Comparison of ENCODE assay signal across 15 cellular contexts in the genomic region with DNA sequence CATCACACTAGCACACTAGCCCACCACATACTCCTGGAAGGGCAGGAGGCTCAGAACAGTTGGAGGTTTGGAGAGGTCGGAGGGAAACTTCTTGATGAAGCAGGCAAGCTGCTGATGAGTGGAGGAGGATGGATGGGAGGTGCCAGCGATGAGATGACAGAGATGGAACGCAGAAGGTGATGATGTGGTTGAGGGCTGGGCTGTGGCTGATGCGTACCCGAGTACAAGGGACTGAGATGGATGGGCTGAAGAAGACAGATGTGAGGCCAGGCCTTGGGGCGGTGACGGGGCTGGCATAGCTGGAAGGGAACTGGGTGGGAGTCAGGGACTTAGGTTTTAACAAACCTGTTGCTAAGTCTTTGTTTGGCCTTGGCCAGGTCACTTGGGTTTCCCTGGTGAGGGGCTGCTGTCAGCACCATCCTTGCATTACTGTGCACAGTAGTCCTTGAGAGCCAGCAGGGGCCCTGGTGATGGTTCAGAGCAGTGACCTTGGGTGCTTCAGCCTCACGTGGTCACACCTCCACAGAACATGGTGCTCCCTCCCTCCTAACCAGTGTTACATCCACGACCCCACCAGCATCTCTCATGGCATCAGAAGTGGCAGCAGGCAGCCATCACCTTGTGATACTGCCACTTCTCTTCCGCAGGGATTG.
A peak's percentile ranks its signal among the peaks of the same experiment; 100 is the strongest.
DNase-seq lines count a peak whose midpoint lies in the region; ATAC-seq and TF ChIP-seq lines count a peak whose summit lies in the region.
"Had no signal": no experiment of that assay in that cellular context is flagged by ENCODE, and none has a peak within 500 bp of the region (broad histone marks: within the 10 kb centered on the region; RNA-seq: fewer than 3 reads in every experiment).

No MANE protein-coding gene starts in this region.

- no peaks in the 10 kb centered on the region for H3K36me3 Mint-ChIP-seq in activated naive CD4-positive, alpha-beta T cell treated with anti-CD3 and anti-CD28 coated beads, Interleukin-2, amount 50 U/mL, for 72 hours
- no peaks in the 10 kb centered on the region for H3K36me3 Mint-ChIP-seq in osteocyte (ENCODE audit: unreplicated experiment)

- no peak for DNase-seq in activated naive CD4-positive, alpha-beta T cell treated with anti-CD3 and anti-CD28 coated beads, Interleukin-2, amount 50 U/mL, for 72 hours (ENCODE audit: low spot score in 2 of 2)
- no peak for DNase-seq in activated naive CD4-positive, alpha-beta T cell treated with Interleukin-2 at 50 U/mL for 16 hours
- DNase-seq in foreskin keratinocyte (no peak), right atrium auricular region (ENCODE audit: low spot score) (no peak), LoVo (ENCODE audit: low spot score) (no peak), osteocyte (ENCODE audit: extremely low spot score, unreplicated experiment) (no peak), NCI-H69 (lab: John Stamatoyannopoulos, UW) (no peak)
- DNase-seq: Caco-2; CD8-positive, alpha-beta memory T cell; DND-41; GDM1; IMR-90 had no signal

- no peaks in the 10 kb centered on the region for H3K27me3 Mint-ChIP-seq in osteocyte (ENCODE audit: unreplicated experiment)

- TF ChIP-seq CTCF in foreskin keratinocyte (conservative IDR thresholded peaks at IDR 0.05) (no peak), right atrium auricular region (IDR thresholded peaks at IDR 0.05) (no peak), osteocyte (IDR thresholded peaks at IDR 0.05) (no peak)

- peak overlapping the region; percentile 22 to 59 for H3K27ac Mint-ChIP-seq in activated naive CD4-positive, alpha-beta T cell treated with anti-CD3 and anti-CD28 coated beads, Interleukin-2, amount 50 U/mL, for 72 hours
- no peak overlapping the region for H3K27ac Mint-ChIP-seq in osteocyte (ENCODE audit: unreplicated experiment)

- H3K4me1 ChIP-seq in foreskin keratinocyte (no peaks in the 10 kb centered on the region), right atrium auricular region (peaks cover 0 to 75% of the 10 kb centered on the region in 2 donors)
- H3K4me1 ChIP-seq: Caco-2, HAP-1 had no signal

- H3K4me3 ChIP-seq in right atrium auricular region: no peak overlapping the region
- H3K4me3 ChIP-seq: HAP-1 had no signal

- H3K4me1 Mint-ChIP-seq in osteocyte (ENCODE audit: unreplicated experiment): no peaks in the 10 kb centered on the region

- H3K9me3 Mint-ChIP-seq in activated naive CD4-positive, alpha-beta T cell treated with anti-CD3 and anti-CD28 coated beads, Interleukin-2, amount 50 U/mL, for 72 hours: peaks cover 0 to 6% of the 10 kb centered on the region in 2 donors
- no peaks in the 10 kb centered on the region for H3K9me3 Mint-ChIP-seq in osteocyte (ENCODE audit: unreplicated experiment)
- H3K9me3 Mint-ChIP-seq: CD8-positive, alpha-beta memory T cell had no signal

- H3K9me3 ChIP-seq in right atrium auricular region: no peaks in the 10 kb centered on the region
- H3K9me3 ChIP-seq: Caco-2, HAP-1 had no signal

- H3K4me3 Mint-ChIP-seq in osteocyte (ENCODE audit: unreplicated experiment): no peak overlapping the region
- H3K4me3 Mint-ChIP-seq: CD14-positive monocyte; CD8-positive, alpha-beta memory T cell had no signal

- no peaks in the 10 kb centered on the region for H3K36me3 ChIP-seq in right atrium auricular region
- H3K36me3 ChIP-seq: HAP-1 had no signal

- H3K27ac ChIP-seq in foreskin keratinocyte: peak overlapping the region; percentile 91
- peak overlapping the region; percentile 38 to 57 for H3K27ac ChIP-seq in right atrium auricular region
- H3K27ac ChIP-seq: 22Rv1 had no signal

- no peaks in the 10 kb centered on the region for H3K27me3 ChIP-seq in foreskin keratinocyte
- H3K27me3 ChIP-seq in right atrium auricular region: no peaks in the 10 kb centered on the region

- ATAC-seq in activated naive CD4-positive, alpha-beta T cell treated with anti-CD3 and anti-CD28 coated beads, Interleukin-2, amount 50 U/mL, for 72 hours: no peak
- ATAC-seq in foreskin keratinocyte: no peak
